10 cellular contexts compared by ENCODE assay signal in genomic region chr2:55099878-55100820, GRCh38. TPM values are rescaled to one million over a fixed set of nuclear protein-coding genes. Genes with fewer than 3 reads are reported as not detected.
DNase-seq lines count a peak whose midpoint lies in the region; ATAC-seq, FAIRE-seq and TF ChIP-seq lines count a peak whose summit lies in the region.
"Had no signal": no experiment of that assay in that cellular context is flagged by ENCODE, and none has a peak within 500 bp of the region (broad histone marks: within the 10 kb centered on the region; RNA-seq: fewer than 3 reads in every experiment).

No MANE protein-coding gene starts in this region.

- H3K9me1 ChIP-seq in keratinocyte (ENCODE audit: control insufficient read depth, extremely low read depth, insufficient read depth, low read length), result no peaks in the 10 kb centered on the region

- dilution Hi-C loops in keratinocyte (cut with MboI; ENCODE audit: extremely low pct_ligation_motif_present, low sequenced_read_pairs), result no loop called here

- no peaks in the 10 kb centered on the region for H3K79me2 ChIP-seq in keratinocyte (ENCODE audit: control insufficient read depth, insufficient read depth, low read length)

- H3K9ac ChIP-seq in keratinocyte (ENCODE audit: control insufficient read depth, extremely low read depth, insufficient read depth, low read length), result no peak overlapping the region

- H3K4me3 Mint-ChIP-seq in activated CD4-positive, alpha-beta T cell treated with anti-CD3 and anti-CD28 coated beads for 36 hours, result no peak overlapping the region
- no peak overlapping the region for H3K4me3 Mint-ChIP-seq in activated naive CD8-positive, alpha-beta T cell treated with anti-CD3 and anti-CD28 coated beads for 36 hours
- H3K4me3 Mint-ChIP-seq: B cell had no signal

- no peaks in the 10 kb centered on the region for H3K27me3 Mint-ChIP-seq in activated CD4-positive, alpha-beta T cell treated with anti-CD3 and anti-CD28 coated beads for 36 hours
- no peaks in the 10 kb centered on the region for H3K27me3 Mint-ChIP-seq in activated naive CD8-positive, alpha-beta T cell treated with anti-CD3 and anti-CD28 coated beads for 36 hours
- H3K27me3 Mint-ChIP-seq: B cell had no signal

- POLR2A ChIA-PET in activated CD4-positive, alpha-beta T cell treated with anti-CD3 and anti-CD28 coated beads for 36 hours (lab: Charles Lee), result no interaction called here

- TF ChIP-seq POLR2A in transverse colon (IDR thresholded peaks at IDR 0.05), result no peak

- H3K4me2 ChIP-seq in keratinocyte (ENCODE audit: control insufficient read depth, extremely low read depth, insufficient read depth, low read depth, low read length), result no peak overlapping the region

- in situ Hi-C loops in transverse colon (cut with MboI; ENCODE audit: low pct_ligation_motif_present in 1 of 4, low pct_unique_long_range_greater_than_20kb in 1 of 4, low sequenced_read_pairs in 3 of 4), result no loop called here

- intact Hi-C loops in activated CD4-positive, alpha-beta T cell treated with anti-CD3 and anti-CD28 coated beads for 36 hours (cut with DNase I, micrococcal nuclease), result loop anchor here in 1 of 2 experiments (5.0 kb wide), 1 partner anchor 48 kb away; the partner anchor contains the start of gene RTN4
- intact Hi-C loops in transverse colon (cut with DNase I; ENCODE audit: low total_unique reads), result no loop called here

- H3K36me3 Mint-ChIP-seq in activated CD4-positive, alpha-beta T cell treated with anti-CD3 and anti-CD28 coated beads for 36 hours (ENCODE audit: low read depth), result no peaks in the 10 kb centered on the region
- H3K36me3 Mint-ChIP-seq in activated naive CD8-positive, alpha-beta T cell treated with anti-CD3 and anti-CD28 coated beads for 36 hours, result peaks cover 3% of the 10 kb centered on the region

- WGBS in transverse colon (ENCODE audit: low coverage in 1 of 2), 2 donors, result 60 to 61% methylated on average over 4 to 5 of the region's 5 CpGs

- no peaks in the 10 kb centered on the region for H3K9me3 Mint-ChIP-seq in activated CD4-positive, alpha-beta T cell treated with anti-CD3 and anti-CD28 coated beads for 36 hours (ENCODE audit: low read depth)
- no peaks in the 10 kb centered on the region for H3K9me3 Mint-ChIP-seq in activated naive CD8-positive, alpha-beta T cell treated with anti-CD3 and anti-CD28 coated beads for 36 hours

- CTCF ChIA-PET in activated CD4-positive, alpha-beta T cell treated with anti-CD3 and anti-CD28 coated beads for 36 hours (lab: Charles Lee), result interaction anchor here (1.0 to 1.2 kb wide), 2 partner anchors 8 to 15 kb away, joined by 3 read pairs; no protein-coding TSS in a partner anchor

- no peak overlapping the region for H3K27ac ChIP-seq in keratinocyte (ENCODE audit: control insufficient read depth, insufficient read depth, low read length)
- H3K27ac ChIP-seq in transverse colon, result peak overlapping the region; percentile 67 to 86 (median 80)
- H3K27ac ChIP-seq: cardiac muscle cell had no signal

- no peaks in the 10 kb centered on the region for H3K27me3 ChIP-seq in keratinocyte (ENCODE audit: control insufficient read depth, extremely low read depth, insufficient read depth, low read length)
- H3K27me3 ChIP-seq in transverse colon, result no peaks in the 10 kb centered on the region
- H3K27me3 ChIP-seq: cardiac muscle cell had no signal

- no peak for DNase-seq in activated CD4-positive, alpha-beta T cell treated with anti-CD3 and anti-CD28 coated beads for 36 hours
- no peak for DNase-seq in activated CD4-positive, alpha-beta T cell treated with anti-CD3 and anti-CD28 coated beads for 48 hours
- DNase-seq in activated naive CD8-positive, alpha-beta T cell treated with anti-CD3 and anti-CD28 coated beads for 36 hours, result no peak
- DNase-seq in keratinocyte (ENCODE audit: low read depth, low spot score), result no peak
- no peak for DNase-seq in transverse colon
- DNase-seq in NCI-H2029 treated with DMSO at 0.1 percent for 48 hours (lab: John Stamatoyannopoulos, UW), result no peak
- no peak for DNase-seq in cerebellar cortex (ENCODE audit: low spot score)

- peak; percentile 17 for FAIRE-seq in keratinocyte (lab: Jason Lieb, UNC)

- peak; percentile 60 for ATAC-seq in activated CD4-positive, alpha-beta T cell treated with anti-CD3 and anti-CD28 coated beads for 36 hours
- ATAC-seq in GM19328 (IDR thresholded peaks at IDR 0.05; ENCODE audit: unreplicated experiment), result no peak

- no peaks in the 10 kb centered on the region for H3K36me3 ChIP-seq in keratinocyte (ENCODE audit: control insufficient read depth in 2 of 2, extremely low read depth in 1 of 2, insufficient read depth in 2 of 2, low read length in 2 of 2)
- no peaks in the 10 kb centered on the region for H3K36me3 ChIP-seq in transverse colon
- H3K36me3 ChIP-seq: cardiac muscle cell had no signal

- H4K20me1 ChIP-seq in keratinocyte (ENCODE audit: control insufficient read depth, extremely low read depth, insufficient read depth, low read length), result no peaks in the 10 kb centered on the region

- no peak for TF ChIP-seq EP300 in transverse colon (IDR thresholded peaks at IDR 0.05; ENCODE audit: low read depth)

- H3K4me1 Mint-ChIP-seq in activated CD4-positive, alpha-beta T cell treated with anti-CD3 and anti-CD28 coated beads for 36 hours, result peaks cover 13% of the 10 kb centered on the region
- H3K4me1 Mint-ChIP-seq in activated naive CD8-positive, alpha-beta T cell treated with anti-CD3 and anti-CD28 coated beads for 36 hours, result peaks cover 14% of the 10 kb centered on the region

- peak overlapping the region; percentile 81 for H3K27ac Mint-ChIP-seq in activated CD4-positive, alpha-beta T cell treated with anti-CD3 and anti-CD28 coated beads for 36 hours
- H3K27ac Mint-ChIP-seq in activated naive CD8-positive, alpha-beta T cell treated with anti-CD3 and anti-CD28 coated beads for 36 hours, result peak overlapping the region; percentile 77
- H3K27ac Mint-ChIP-seq: B cell had no signal

- TF ChIP-seq CTCF in keratinocyte (optimal IDR thresholded peaks at IDR 0.05 in 1 of 3, IDR thresholded peaks at IDR 0.05 in 1 of 3, conservative IDR thresholded peaks at IDR 0.05 in 1 of 3; ENCODE audit: extremely low read depth in 1 of 3, insufficient read depth in 2 of 3, low read length in 3 of 3) (no peak), transverse colon (IDR thresholded peaks at IDR 0.05) (no peak)

- H3K4me1 ChIP-seq in keratinocyte (ENCODE audit: control insufficient read depth, extremely low read depth, insufficient read depth, low read length) (peaks cover 26% of the 10 kb centered on the region), transverse colon (peaks cover 12 to 46% (median 24%) of the 10 kb centered on the region in 4 donors)

- H3K9me3 ChIP-seq in keratinocyte (ENCODE audit: control insufficient read depth, low read depth, low read length), result no peaks in the 10 kb centered on the region
- no peaks in the 10 kb centered on the region for H3K9me3 ChIP-seq in transverse colon

- peak overlapping the region; percentile 18 for H2AFZ ChIP-seq in keratinocyte (ENCODE audit: control insufficient read depth, low read length)

- no peak overlapping the region for H3K4me3 ChIP-seq in keratinocyte (ENCODE audit: control insufficient read depth in 2 of 3, extremely low read depth in 1 of 3, insufficient read depth in 2 of 3, low read depth in 1 of 3, low read length in 3 of 3)
- H3K4me3 ChIP-seq in transverse colon, result no peak overlapping the region
- H3K4me3 ChIP-seq: cardiac muscle cell had no signal

RNA-seq across cellular contexts. Expression of gene RTN4, which starts 49.9 kb away (rescaled TPM):
- 10 to 100 TPM; 70.3 to 84.8 TPM for total RNA-seq in activated CD4-positive, alpha-beta T cell treated with anti-CD3 and anti-CD28 coated beads for 36 hours
- total RNA-seq in activated naive CD8-positive, alpha-beta T cell treated with anti-CD3 and anti-CD28 coated beads for 36 hours, result 10 to 100 TPM; 86.5 to 90.7 TPM
- 244 to 434 TPM (median 406 TPM) in 3 replicates for polyA plus RNA-seq in keratinocyte
- 206 TPM for polyA plus RNA-seq in keratinocyte (2011; ENCODE audit: low read depth)
- 257 and 472 TPM in 2 replicates for polyA plus RNA-seq in keratinocyte (2011; cell fraction: cytosol; rRNA removed)
- polyA plus RNA-seq in keratinocyte (2011; cell fraction: nucleus; rRNA removed), result 657 and 1,094 TPM in 2 replicates
- polyA plus RNA-seq in keratinocyte (2012; ENCODE audit: low replicate concordance), result 377 and 414 TPM in 2 replicates
- 170 to 479 TPM (median 356 TPM) in 3 replicates for polyA minus RNA-seq in keratinocyte
- 181 TPM for polyA minus RNA-seq in keratinocyte (2011; cell fraction: cytosol; rRNA and poly(A)+ RNA removed)
- polyA minus RNA-seq in keratinocyte (2011; cell fraction: nucleus; rRNA and poly(A)+ RNA removed), result 288 and 556 TPM in 2 replicates
- total RNA-seq in transverse colon, result 100 to 1,000 TPM in 3 of 4 donors, 10 to 100 TPM in 1; 82.2 to 212 (median 183) TPM
